Comparison of ENCODE assay signal across 1 cellular context in the genomic region with DNA sequence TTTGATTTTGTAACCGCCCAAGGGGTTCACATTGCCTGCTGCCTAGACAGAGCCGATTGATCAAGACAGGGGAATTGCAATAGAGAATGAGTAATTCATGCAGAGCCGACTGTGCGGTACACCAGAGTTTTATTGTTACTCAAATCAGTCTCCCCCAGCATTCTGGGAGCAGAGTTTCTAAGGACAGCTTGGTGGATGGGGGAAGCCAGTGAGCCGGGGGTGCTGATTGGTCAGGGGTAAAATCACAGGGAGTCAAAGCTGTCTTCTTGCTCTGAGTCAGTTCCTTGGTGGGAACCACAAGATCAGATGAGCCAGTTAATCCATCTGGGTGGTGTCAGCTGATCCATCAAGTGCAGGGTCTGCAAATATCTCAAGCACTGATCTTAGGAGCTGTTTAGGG.
TF ChIP-seq lines count a peak whose summit lies in the region.

No MANE protein-coding gene starts in this region.

TF ChIP-seq in GM12878, 131 proteins besides CTCF, POLR2A, EP300 and RAD21 (continued from another document):
- TF ChIP-seq, protein P1, sequence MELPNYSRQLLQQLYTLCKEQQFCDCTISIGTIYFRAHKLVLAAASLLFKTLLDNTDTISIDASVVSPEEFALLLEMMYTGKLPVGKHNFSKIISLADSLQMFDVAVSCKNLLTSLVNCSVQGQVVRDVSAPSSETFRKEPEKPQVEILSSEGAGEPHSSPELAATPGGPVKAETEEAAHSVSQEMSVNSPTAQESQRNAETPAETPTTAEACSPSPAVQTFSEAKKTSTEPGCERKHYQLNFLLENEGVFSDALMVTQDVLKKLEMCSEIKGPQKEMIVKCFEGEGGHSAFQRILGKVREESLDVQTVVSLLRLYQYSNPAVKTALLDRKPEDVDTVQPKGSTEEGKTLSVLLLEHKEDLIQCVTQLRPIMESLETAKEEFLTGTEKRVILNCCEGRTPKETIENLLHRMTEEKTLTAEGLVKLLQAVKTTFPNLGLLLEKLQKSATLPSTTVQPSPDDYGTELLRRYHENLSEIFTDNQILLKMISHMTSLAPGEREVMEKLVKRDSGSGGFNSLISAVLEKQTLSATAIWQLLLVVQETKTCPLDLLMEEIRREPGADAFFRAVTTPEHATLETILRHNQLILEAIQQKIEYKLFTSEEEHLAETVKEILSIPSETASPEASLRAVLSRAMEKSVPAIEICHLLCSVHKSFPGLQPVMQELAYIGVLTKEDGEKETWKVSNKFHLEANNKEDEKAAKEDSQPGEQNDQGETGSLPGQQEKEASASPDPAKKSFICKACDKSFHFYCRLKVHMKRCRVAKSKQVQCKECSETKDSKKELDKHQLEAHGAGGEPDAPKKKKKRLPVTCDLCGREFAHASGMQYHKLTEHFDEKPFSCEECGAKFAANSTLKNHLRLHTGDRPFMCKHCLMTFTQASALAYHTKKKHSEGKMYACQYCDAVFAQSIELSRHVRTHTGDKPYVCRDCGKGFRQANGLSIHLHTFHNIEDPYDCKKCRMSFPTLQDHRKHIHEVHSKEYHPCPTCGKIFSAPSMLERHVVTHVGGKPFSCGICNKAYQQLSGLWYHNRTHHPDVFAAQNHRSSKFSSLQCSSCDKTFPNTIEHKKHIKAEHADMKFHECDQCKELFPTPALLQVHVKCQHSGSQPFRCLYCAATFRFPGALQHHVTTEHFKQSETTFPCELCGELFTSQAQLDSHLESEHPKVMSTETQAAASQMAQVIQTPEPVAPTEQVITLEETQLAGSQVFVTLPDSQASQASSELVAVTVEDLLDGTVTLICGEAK (IDR thresholded peaks at IDR 0.05; ENCODE audit: borderline replicate concordance) = no peak
- TF ChIP-seq, protein P2, sequence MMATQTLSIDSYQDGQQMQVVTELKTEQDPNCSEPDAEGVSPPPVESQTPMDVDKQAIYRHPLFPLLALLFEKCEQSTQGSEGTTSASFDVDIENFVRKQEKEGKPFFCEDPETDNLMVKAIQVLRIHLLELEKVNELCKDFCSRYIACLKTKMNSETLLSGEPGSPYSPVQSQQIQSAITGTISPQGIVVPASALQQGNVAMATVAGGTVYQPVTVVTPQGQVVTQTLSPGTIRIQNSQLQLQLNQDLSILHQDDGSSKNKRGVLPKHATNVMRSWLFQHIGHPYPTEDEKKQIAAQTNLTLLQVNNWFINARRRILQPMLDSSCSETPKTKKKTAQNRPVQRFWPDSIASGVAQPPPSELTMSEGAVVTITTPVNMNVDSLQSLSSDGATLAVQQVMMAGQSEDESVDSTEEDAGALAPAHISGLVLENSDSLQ (IDR thresholded peaks at IDR 0.05) = 0 out of 2 replicates have a peak, but pooled peaks have one; percentile 11
- TF ChIP-seq SP1 (IDR thresholded peaks at IDR 0.05; ENCODE audit: low read depth, low read length) = no peak
- no peak for TF ChIP-seq SREBF1 (IDR thresholded peaks at IDR 0.05; ENCODE audit: low read length)
- TF ChIP-seq JUNB (IDR thresholded peaks at IDR 0.05) = peak; percentile 80
